8 cellular contexts compared by ENCODE assay signal in the genomic region with DNA sequence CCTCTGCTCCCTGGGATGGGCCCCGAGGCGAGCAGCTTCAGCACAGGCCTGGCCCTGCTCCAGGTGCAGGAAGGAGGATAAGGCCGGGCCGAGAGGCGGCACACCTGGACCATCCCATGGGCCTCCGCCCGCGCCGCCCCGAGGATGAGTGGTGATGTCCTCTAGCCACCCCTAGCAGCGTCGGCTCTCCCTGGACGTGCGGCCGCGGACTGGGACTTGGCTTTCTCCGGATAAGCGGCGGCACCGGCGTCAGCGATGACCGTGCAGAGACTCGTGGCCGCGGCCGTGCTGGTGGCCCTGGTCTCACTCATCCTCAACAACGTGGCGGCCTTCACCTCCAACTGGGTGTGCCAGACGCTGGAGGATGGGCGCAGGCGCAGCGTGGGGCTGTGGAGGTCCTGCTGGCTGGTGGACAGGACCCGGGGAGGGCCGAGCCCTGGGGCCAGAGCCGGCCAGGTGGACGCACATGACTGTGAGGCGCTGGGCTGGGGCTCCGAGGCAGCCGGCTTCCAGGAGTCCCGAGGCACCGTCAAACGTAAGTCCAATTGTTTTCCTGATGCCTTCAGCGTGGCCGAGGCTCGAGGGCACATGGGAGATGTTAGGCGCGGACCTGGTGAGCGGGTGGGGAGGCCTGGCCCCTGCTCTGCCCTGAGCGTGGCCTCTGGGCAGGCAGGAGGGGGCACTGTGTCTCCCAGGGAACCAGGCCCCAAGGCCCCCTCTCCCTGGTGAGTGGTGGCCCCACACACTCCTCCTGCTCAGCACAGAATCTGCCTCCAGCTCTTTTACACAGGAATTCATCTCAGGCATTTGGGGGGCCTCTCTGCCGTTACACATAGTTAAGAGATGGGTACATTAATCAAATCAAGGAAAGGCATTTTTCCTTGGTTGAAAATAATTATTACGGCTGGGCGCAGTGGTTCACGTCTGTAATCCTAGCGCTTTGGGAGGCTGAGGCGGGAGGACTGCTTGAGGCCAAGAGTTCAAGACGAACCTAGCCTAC. TPM values are rescaled to one million over a fixed set of nuclear protein-coding genes. Genes with fewer than 3 reads are reported as not detected.
A peak's percentile ranks its signal among the peaks of the same experiment; 100 is the strongest.
DNase-seq lines count a peak whose midpoint lies in the region; ATAC-seq and TF ChIP-seq lines count a peak whose summit lies in the region.
"Had no signal": no experiment of that assay in that cellular context is flagged by ENCODE, and none has a peak within 500 bp of the region (broad histone marks: within the 10 kb centered on the region; RNA-seq: fewer than 3 reads in every experiment).

No MANE protein-coding gene starts in this region.

- peak overlapping the region; percentile 51 to 75 (median 62) for H3K27ac ChIP-seq in right lobe of liver
- H3K27ac ChIP-seq in stomach, result peak overlapping the region; percentile 80 to 91 (median 89)

- H3K27me3 ChIP-seq in right lobe of liver, result no peaks in the 10 kb centered on the region
- H3K27me3 ChIP-seq in stomach, result no peaks in the 10 kb centered on the region

- H3K4me3 Mint-ChIP-seq in activated naive CD8-positive, alpha-beta T cell treated with anti-CD3 and anti-CD28 coated beads, Interleukin-2, amount 50 U/mL, for 24 hours, result peak overlapping the region; percentile 99

- no peaks in the 10 kb centered on the region for H3K27me3 Mint-ChIP-seq in activated naive CD8-positive, alpha-beta T cell treated with anti-CD3 and anti-CD28 coated beads, Interleukin-2, amount 50 U/mL, for 24 hours

- intact Hi-C loops in right lobe of liver (cut with DNase I), result no loop called here
- intact Hi-C loops in stomach (cut with DNase I; ENCODE audit: low total_unique reads), result no loop called here

- H3K27ac Mint-ChIP-seq in activated naive CD8-positive, alpha-beta T cell treated with anti-CD3 and anti-CD28 coated beads, Interleukin-2, amount 50 U/mL, for 24 hours, result peak overlapping the region; percentile 98

- DNase-seq in HT1080 (ENCODE audit: low read depth), result peak; percentile 42
- DNase-seq in activated naive CD8-positive, alpha-beta T cell treated with anti-CD3 and anti-CD28 coated beads, Interleukin-2, amount 50 U/mL, for 24 hours, result peak; percentile 34
- DNase-seq in right lobe of liver, result peak in 1 of 3 donors; percentile 25
- DNase-seq in stomach, result no peak
- DNase-seq in putamen (ENCODE audit: low spot score), result no peak
- no peak for DNase-seq in NCI-H524 treated with DMSO at 0.1 percent for 48 hours (lab: John Stamatoyannopoulos, UW)
- DNase-seq: occipital lobe had no signal

- no peaks in the 10 kb centered on the region for H3K9me3 Mint-ChIP-seq in activated naive CD8-positive, alpha-beta T cell treated with anti-CD3 and anti-CD28 coated beads, Interleukin-2, amount 50 U/mL, for 24 hours

- TF ChIP-seq CTCF in right lobe of liver (IDR thresholded peaks at IDR 0.05) (no peak), stomach (IDR thresholded peaks at IDR 0.05) (no peak)

- H3K4me3 ChIP-seq in right lobe of liver (peak overlapping the region; percentile 42 to 55 (median 50)), stomach (peak overlapping the region; percentile 52 to 55 (median 54))

- H3K36me3 Mint-ChIP-seq in activated naive CD8-positive, alpha-beta T cell treated with anti-CD3 and anti-CD28 coated beads, Interleukin-2, amount 50 U/mL, for 24 hours (ENCODE audit: low read depth), result peaks cover 33% of the 10 kb centered on the region

- H3K4me1 ChIP-seq in right lobe of liver (no peaks in the 10 kb centered on the region), stomach (peaks cover 22 to 75% (median 57%) of the 10 kb centered on the region in 4 donors)

- H3K4me1 Mint-ChIP-seq in activated naive CD8-positive, alpha-beta T cell treated with anti-CD3 and anti-CD28 coated beads, Interleukin-2, amount 50 U/mL, for 24 hours, result peaks cover 38% of the 10 kb centered on the region

- H3K36me3 ChIP-seq in right lobe of liver, result no peaks in the 10 kb centered on the region
- peaks cover 19 to 48% (median 34%) of the 10 kb centered on the region in 4 donors for H3K36me3 ChIP-seq in stomach

- TF ChIP-seq POLR2A in right lobe of liver (IDR thresholded peaks at IDR 0.05) (no peak), stomach (IDR thresholded peaks at IDR 0.05) (no peak)

- ATAC-seq in activated naive CD8-positive, alpha-beta T cell treated with anti-CD3 and anti-CD28 coated beads, Interleukin-2, amount 50 U/mL, for 24 hours, result peak; percentile 11
- ATAC-seq in right lobe of liver, result no peak
- ATAC-seq in HG03045 (IDR thresholded peaks at IDR 0.05; ENCODE audit: unreplicated experiment), result no peak

- H3K9me3 ChIP-seq in right lobe of liver (no peaks in the 10 kb centered on the region), stomach (no peaks in the 10 kb centered on the region)

- 65% methylated on average over 15 of the region's 57 CpGs for WGBS in right lobe of liver (ENCODE audit: insufficient coverage, low coverage, low lambda C conversion rate, missing lambda C conversion rate)
- WGBS in stomach, 5 donors, result 49 to 68% (median 59%) methylated on average over 15 to 57 of the region's 57 CpGs

- TF ChIP-seq EP300 in stomach (IDR thresholded peaks at IDR 0.05), result no peak

RNA-seq across cellular contexts. Expression of a gene that starts 0.9 kb away (rescaled TPM):
- 35.7 and 37.2 TPM in 2 replicates for total RNA-seq in HT1080 (2014; rRNA removed; shearing (Covaris generic))
- polyA plus RNA-seq in HT1080 (2015; cell fraction: cytosol; rRNA removed), result 27.4 and 30.2 TPM in 2 replicates
- polyA plus RNA-seq in HT1080 (2015; cell fraction: nucleus; rRNA removed), result 18.9 and 21.2 TPM in 2 replicates
- total RNA-seq in right lobe of liver (10 to 100 TPM in 2 of 6 experiments, 1 to 10 TPM in 4; 4.7 to 18.7 (median 8.9) TPM), stomach (10 to 100 TPM in 3 of 5 donors, 1 to 10 TPM in 2; 2.7 to 45.8 (median 15.2) TPM)
- polyA plus RNA-seq in stomach, result 10 to 100 TPM; 10.2 to 20.5 (median 19.9) TPM

RNA-seq across cellular contexts. Expression of a gene that starts 41.2 kb away (rescaled TPM):
- total RNA-seq in HT1080 (2014; rRNA removed; shearing (Covaris generic)), result 27.1 and 35.6 TPM in 2 replicates
- polyA plus RNA-seq in HT1080 (2015; cell fraction: cytosol; rRNA removed), result 15.9 and 19.3 TPM in 2 replicates
- 205 and 222 TPM in 2 replicates for polyA plus RNA-seq in HT1080 (2015; cell fraction: nucleus; rRNA removed)
- total RNA-seq in right lobe of liver (10 to 100 TPM in 5 of 6 experiments, 1 to 10 TPM in 1; 9.5 to 31.0 (median 20.8) TPM), stomach (100 to 1,000 TPM in 2 of 5 donors, 10 to 100 TPM in 3; 23.5 to 107 (median 29.8) TPM)
- 10 to 100 TPM; 12.4 to 53.6 (median 34.4) TPM for polyA plus RNA-seq in stomach

RNA-seq across cellular contexts. Expression of a gene that starts 45.6 kb away (rescaled TPM):
- total RNA-seq in HT1080 (2014; rRNA removed; shearing (Covaris generic)), result not detected in 2 replicates
- polyA plus RNA-seq in HT1080 (2015; cell fraction: cytosol; rRNA removed), result 0.09 TPM in 1 of 2 replicates, not detected in the other
- not detected in 2 replicates for polyA plus RNA-seq in HT1080 (2015; cell fraction: nucleus; rRNA removed)
- total RNA-seq in right lobe of liver (not detected), stomach (not detected)
- polyA plus RNA-seq in stomach, result not detected
- total RNA-seq: occipital lobe had no signal

RNA-seq across cellular contexts. Expression of a gene that starts 59.5 kb away (rescaled TPM):
- total RNA-seq in HT1080 (2014; rRNA removed; shearing (Covaris generic)), result 57.5 and 67.0 TPM in 2 replicates
- polyA plus RNA-seq in HT1080 (2015; cell fraction: cytosol; rRNA removed), result 36.1 and 37.2 TPM in 2 replicates
- 95.4 and 109 TPM in 2 replicates for polyA plus RNA-seq in HT1080 (2015; cell fraction: nucleus; rRNA removed)
- total RNA-seq in right lobe of liver, result 10 to 100 TPM; 36.0 to 50.8 (median 40.8) TPM
- total RNA-seq in stomach, result 100 to 1,000 TPM in 2 of 5 donors, 10 to 100 TPM in 3; 47.2 to 489 (median 69.1) TPM
- 10 to 100 TPM in 2 of 3 donors, 1 to 10 TPM in 1; 8.7 to 36.5 (median 27.3) TPM for polyA plus RNA-seq in stomach

Comparison
In these comparisons a context has a peak if more than half of its experiments do, and no peak if none do; other contexts are left out.
1. DNase-seq: peak in HT1080 (single experiment) and activated naive CD8-positive, alpha-beta T cell treated with anti-CD3 and anti-CD28 coated beads, Interleukin-2, amount 50 U/mL, for 24 hours (single experiment); none in stomach (single experiment), putamen (single experiment) and NCI-H524 treated with DMSO at 0.1 percent for 48 hours (single experiment).